Comparison of ENCODE assay signal across 19 cellular contexts in genomic region chr11:87127131-87127530, GRCh38.
"Had no signal": no experiment of that assay in that cellular context is flagged by ENCODE, and none has a peak within 500 bp of the region (broad histone marks: within the 10 kb centered on the region; RNA-seq: fewer than 3 reads in every experiment).

No MANE protein-coding gene starts in this region.

- H3K27me3 Mint-ChIP-seq: dendritic cell treated with granulocyte-macrophage colony-stimulating factor and Interleukin-4, amounts not matched to agents 40 ng/mL and 50 ng/mL, for 4 days; naive thymus-derived CD4-positive, alpha-beta T cell; progenitor cell of endocrine pancreas; type B pancreatic cell had no signal

- DNase-seq: erythroblast; foreskin keratinocyte; immature natural killer cell; left lung; mesenchymal stem cell; naive thymus-derived CD4-positive, alpha-beta T cell; occipital lobe; pancreas; right lobe of liver; stimulated activated CD4-positive, alpha-beta T cell treated with anti-CD3 and anti-CD28 coated beads, Interleukin-4, amount 100 ng/mL, for 1 hour; stimulated activated CD8-positive, alpha-beta memory T cell treated with anti-CD3 and anti-CD28 coated beads, Interleukin-4, amount 100 ng/mL, for 48 hours; stimulated activated naive CD8-positive, alpha-beta T cell treated with anti-CD3 and anti-CD28 coated beads, Interleukin-15, Interleukin-2, amounts not matched to agents 100 U/mL and 50 U/mL, for 24 hours; thyroid gland had no signal

- H3K27ac Mint-ChIP-seq: dendritic cell treated with granulocyte-macrophage colony-stimulating factor and Interleukin-4, amounts not matched to agents 40 ng/mL and 50 ng/mL, for 4 days; immature natural killer cell; naive thymus-derived CD4-positive, alpha-beta T cell; progenitor cell of endocrine pancreas; stimulated activated effector memory CD8-positive, alpha-beta T cell treated with anti-CD3 and anti-CD28 coated beads, Interleukin-12 subunit alpha, Interleukin-12 subunit beta, amount 100 ng/mL, for 72 hours; type B pancreatic cell had no signal

- H3K9me3 Mint-ChIP-seq: dendritic cell treated with granulocyte-macrophage colony-stimulating factor and Interleukin-4, amounts not matched to agents 40 ng/mL and 50 ng/mL, for 4 days; immature natural killer cell; naive thymus-derived CD4-positive, alpha-beta T cell; stimulated activated effector memory CD8-positive, alpha-beta T cell treated with anti-CD3 and anti-CD28 coated beads, Interleukin-12 subunit alpha, Interleukin-12 subunit beta, amount 100 ng/mL, for 72 hours; type B pancreatic cell had no signal

- ATAC-seq: foreskin keratinocyte; left lung; naive thymus-derived CD4-positive, alpha-beta T cell; pancreas; right lobe of liver; stimulated activated effector memory CD8-positive, alpha-beta T cell treated with anti-CD3 and anti-CD28 coated beads, Interleukin-12 subunit alpha, Interleukin-12 subunit beta, amount 100 ng/mL, for 72 hours; stimulated activated naive CD8-positive, alpha-beta T cell treated with anti-CD3 and anti-CD28 coated beads, Interleukin-15, Interleukin-2, amounts not matched to agents 100 U/mL and 50 U/mL, for 24 hours had no signal

- H3K4me3 ChIP-seq: left lung, lung, pancreas, right lobe of liver, suprapubic skin, thyroid gland had no signal

- H3K4me1 Mint-ChIP-seq: stimulated activated effector memory CD8-positive, alpha-beta T cell treated with anti-CD3 and anti-CD28 coated beads, Interleukin-12 subunit alpha, Interleukin-12 subunit beta, amount 100 ng/mL, for 72 hours had no signal

- H3K27ac ChIP-seq: foreskin keratinocyte, left lung, pancreas, right lobe of liver, suprapubic skin, thyroid gland had no signal

- H3K4me3 Mint-ChIP-seq: dendritic cell treated with granulocyte-macrophage colony-stimulating factor and Interleukin-4, amounts not matched to agents 40 ng/mL and 50 ng/mL, for 4 days; immature natural killer cell; naive thymus-derived CD4-positive, alpha-beta T cell; stimulated activated effector memory CD8-positive, alpha-beta T cell treated with anti-CD3 and anti-CD28 coated beads, Interleukin-12 subunit alpha, Interleukin-12 subunit beta, amount 100 ng/mL, for 72 hours; type B pancreatic cell had no signal

- H3K36me3 Mint-ChIP-seq: immature natural killer cell; naive thymus-derived CD4-positive, alpha-beta T cell; stimulated activated effector memory CD8-positive, alpha-beta T cell treated with anti-CD3 and anti-CD28 coated beads, Interleukin-12 subunit alpha, Interleukin-12 subunit beta, amount 100 ng/mL, for 72 hours; type B pancreatic cell had no signal
